28 cellular contexts compared by ENCODE assay signal in the genomic region with DNA sequence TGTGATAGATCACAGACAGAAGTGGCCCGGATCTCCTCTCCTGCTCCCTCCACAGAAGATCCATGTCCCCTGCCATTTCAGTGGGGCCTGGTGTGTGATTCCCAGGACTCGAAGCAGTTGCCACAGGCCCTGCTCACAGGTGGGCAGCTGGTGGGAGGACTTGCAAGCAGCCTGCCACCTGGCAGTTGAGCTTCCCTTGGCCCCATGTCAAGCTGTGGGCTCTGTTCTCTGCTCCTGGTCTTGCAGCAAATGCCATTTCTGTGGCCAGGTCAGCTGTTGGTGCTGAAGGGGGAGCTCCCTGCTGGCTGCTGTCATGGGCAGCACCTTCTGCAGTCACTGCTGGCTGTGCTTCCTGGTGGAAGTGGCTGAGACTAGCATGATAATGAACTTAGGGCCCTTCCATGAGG. TPM values are rescaled to one million over a fixed set of nuclear protein-coding genes. Genes with fewer than 3 reads are reported as not detected.
DNase-seq lines count a peak whose midpoint lies in the region; ATAC-seq lines count a peak whose summit lies in the region.
"Had no signal": no experiment of that assay in that cellular context is flagged by ENCODE, and none has a peak within 500 bp of the region (broad histone marks: within the 10 kb centered on the region; RNA-seq: fewer than 3 reads in every experiment).

No MANE protein-coding gene starts in this region.

- peaks cover 33 to 49% of the 10 kb centered on the region in 2 donors for H3K27me3 Mint-ChIP-seq in stimulated activated naive B cell treated with anti-CD40 and anti-IgM and Interleukin-4, amounts not matched to agents 10 μg/mL and 1 μg/mL and 100 μg/mL, for 72 hours

- H3K27ac Mint-ChIP-seq in stimulated activated naive B cell treated with anti-CD40 and anti-IgM and Interleukin-4, amounts not matched to agents 10 μg/mL and 1 μg/mL and 100 μg/mL, for 72 hours = no peak overlapping the region
- H3K27ac Mint-ChIP-seq: activated naive CD4-positive, alpha-beta T cell treated with anti-CD3 and anti-CD28 coated beads for 36 hours; activated T-cell treated with anti-CD3 and anti-CD28 coated beads, Interleukin-2, amount 50 U/mL, for 24 hours; dendritic cell treated with granulocyte-macrophage colony-stimulating factor and Interleukin-4, amounts not matched to agents 40 ng/mL and 50 ng/mL, for 4 days; natural killer cell had no signal

- peaks cover 0 to 8% of the 10 kb centered on the region in 2 donors for H3K4me1 Mint-ChIP-seq in stimulated activated naive B cell treated with anti-CD40 and anti-IgM and Interleukin-4, amounts not matched to agents 10 μg/mL and 1 μg/mL and 100 μg/mL, for 72 hours
- H3K4me1 Mint-ChIP-seq: natural killer cell had no signal

- no peak overlapping the region for H3K4me3 Mint-ChIP-seq in stimulated activated naive B cell treated with anti-CD40 and anti-IgM and Interleukin-4, amounts not matched to agents 10 μg/mL and 1 μg/mL and 100 μg/mL, for 72 hours
- H3K4me3 Mint-ChIP-seq: activated naive CD4-positive, alpha-beta T cell treated with anti-CD3 and anti-CD28 coated beads for 36 hours; activated T-cell treated with anti-CD3 and anti-CD28 coated beads, Interleukin-2, amount 50 U/mL, for 24 hours; dendritic cell treated with granulocyte-macrophage colony-stimulating factor and Interleukin-4, amounts not matched to agents 40 ng/mL and 50 ng/mL, for 4 days; natural killer cell had no signal

- peak; percentile 41 to 67 for ATAC-seq in stimulated activated naive B cell treated with anti-CD40 and anti-IgM and Interleukin-4, amounts not matched to agents 10 μg/mL and 1 μg/mL and 100 μg/mL, for 72 hours (replicated peaks)
- no peak for ATAC-seq in HG02938 (IDR thresholded peaks at IDR 0.05; ENCODE audit: unreplicated experiment)
- ATAC-seq: left colon, natural killer cell, right cardiac atrium, upper lobe of right lung had no signal

- DNase-seq in activated effector memory CD4-positive, alpha-beta T cell treated with anti-CD3 and anti-CD28 coated beads, Interleukin-2, amount 50 U/mL, for 16 hours = peak; percentile 19
- no peak for DNase-seq in activated effector memory CD4-positive, alpha-beta T cell treated with Interleukin-2 at 50 U/mL for 16 hours
- DNase-seq in RPMI8226 (peak; percentile 41), cerebellum (ENCODE audit: low spot score) (peak; percentile 85), NOMO-1 treated with dmso at 0.1 percent for 144 hours (lab: John Stamatoyannopoulos, UW; ENCODE audit: unreplicated experiment) (no peak)
- no peak for DNase-seq in stimulated activated naive B cell treated with anti-CD40 and anti-IgM and Interleukin-4, amounts not matched to agents 10 μg/mL and 1 μg/mL and 100 μg/mL, for 72 hours
- no peak for DNase-seq in stimulated activated CD4-positive, alpha-beta T cell treated with anti-CD3 and anti-CD28 coated beads, Interleukin-2, amount 100 ng/mL, for 48 hours
- DNase-seq: activated CD4-positive, CD25-positive, alpha-beta regulatory T cell treated with anti-CD3 and anti-CD28 coated beads, Interleukin-2, amount 50 U/mL, for 72 hours; activated CD8-positive, alpha-beta memory T cell treated with anti-CD3 and anti-CD28 coated beads for 24 hours; activated naive CD4-positive, alpha-beta T cell treated with anti-CD3 and anti-CD28 coated beads for 36 hours; activated T-cell treated with anti-CD3 and anti-CD28 coated beads, Interleukin-2, amount 50 U/mL, for 24 hours; amniotic stem cell; HCEC 1CT; left colon; natural killer cell; NCI-H187; NCI-H446 treated with DMSO at 0.1 percent for 48 hours; ovary; right cardiac atrium; stimulated activated CD4-positive, alpha-beta T cell treated with anti-CD3 and anti-CD28 coated beads, Interleukin-15, amount 100 ng/mL, for 24 hours; upper lobe of right lung had no signal

- H3K36me3 Mint-ChIP-seq in stimulated activated naive B cell treated with anti-CD40 and anti-IgM and Interleukin-4, amounts not matched to agents 10 μg/mL and 1 μg/mL and 100 μg/mL, for 72 hours = peaks cover 0 to 4% of the 10 kb centered on the region in 2 donors
- H3K36me3 Mint-ChIP-seq: natural killer cell had no signal

- peaks cover 0 to 1% of the 10 kb centered on the region in 2 donors for H3K9me3 Mint-ChIP-seq in stimulated activated naive B cell treated with anti-CD40 and anti-IgM and Interleukin-4, amounts not matched to agents 10 μg/mL and 1 μg/mL and 100 μg/mL, for 72 hours
- H3K9me3 Mint-ChIP-seq: activated naive CD4-positive, alpha-beta T cell treated with anti-CD3 and anti-CD28 coated beads for 36 hours; activated T-cell treated with anti-CD3 and anti-CD28 coated beads, Interleukin-2, amount 50 U/mL, for 24 hours; dendritic cell treated with granulocyte-macrophage colony-stimulating factor and Interleukin-4, amounts not matched to agents 40 ng/mL and 50 ng/mL, for 4 days; natural killer cell had no signal

RNA-seq across cellular contexts. Expression of gene SLC22A11, which starts 23.8 kb away (rescaled TPM):
- total RNA-seq in cerebellum = not detected
- total RNA-seq: A673, breast epithelium, fibroblast of lung, glomerular endothelial cell, natural killer cell, right cardiac atrium, upper lobe of right lung had no signal

RNA-seq across cellular contexts. Expression of gene SLC22A12, which starts 59.1 kb away (rescaled TPM):
- total RNA-seq in cerebellum = not detected
- total RNA-seq: A673; activated naive CD4-positive, alpha-beta T cell treated with anti-CD3 and anti-CD28 coated beads for 36 hours; breast epithelium; Caco-2; fibroblast of lung; glomerular endothelial cell; left colon; natural killer cell; ovary; right cardiac atrium; upper lobe of right lung had no signal

Comparison
In these comparisons a context has a peak if more than half of its experiments do, and no peak if none do; other contexts are left out.
1. DNase-seq: peak in activated effector memory CD4-positive, alpha-beta T cell treated with anti-CD3 and anti-CD28 coated beads, Interleukin-2, amount 50 U/mL, for 16 hours (single experiment), RPMI8226 (single experiment) and cerebellum (single experiment); none in activated effector memory CD4-positive, alpha-beta T cell treated with Interleukin-2 at 50 U/mL for 16 hours (single experiment), stimulated activated naive B cell treated with anti-CD40 and anti-IgM and Interleukin-4, amounts not matched to agents 10 μg/mL and 1 μg/mL and 100 μg/mL, for 72 hours (single experiment), NOMO-1 treated with dmso at 0.1 percent for 144 hours (single experiment) and stimulated activated CD4-positive, alpha-beta T cell treated with anti-CD3 and anti-CD28 coated beads, Interleukin-2, amount 100 ng/mL, for 48 hours (0 of 2).